10 cellular contexts compared by ENCODE assay signal in the genomic region with DNA sequence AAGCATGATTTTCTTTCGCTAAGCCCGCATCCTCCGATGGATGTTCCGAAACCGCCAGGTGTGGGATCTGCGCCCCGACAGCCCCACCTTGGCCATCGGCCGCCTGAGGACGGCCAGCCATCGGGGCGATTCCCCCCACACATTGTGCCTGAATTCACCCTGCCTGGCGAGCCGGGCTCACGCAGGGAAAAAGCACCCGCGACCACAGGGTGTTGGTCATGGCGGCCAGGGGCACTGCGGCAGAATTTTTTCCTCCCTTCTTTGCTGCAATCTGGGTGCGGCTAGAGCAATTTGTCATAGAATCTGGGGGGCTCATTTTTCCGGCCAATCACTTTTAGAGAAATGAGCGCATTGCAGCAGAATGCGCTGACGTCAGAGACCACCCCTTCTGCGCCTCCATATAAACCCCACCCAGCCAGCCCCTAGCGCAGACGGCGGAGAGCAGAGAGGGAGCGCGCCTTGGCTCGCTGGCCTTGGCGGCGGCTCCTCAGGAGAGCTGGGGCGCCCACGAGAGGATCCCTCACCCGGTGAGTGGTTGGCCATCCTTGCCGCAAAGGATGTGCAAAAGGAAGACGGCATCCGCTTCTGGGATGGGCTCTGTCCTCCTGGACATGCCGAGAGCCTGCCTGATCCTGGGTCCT. TPM values are rescaled to one million over a fixed set of nuclear protein-coding genes. Genes with fewer than 3 reads are reported as not detected.
DNase-seq lines count a peak whose midpoint lies in the region; ATAC-seq and TF ChIP-seq lines count a peak whose summit lies in the region.
"Had no signal": no experiment of that assay in that cellular context is flagged by ENCODE, and none has a peak within 500 bp of the region (broad histone marks: within the 10 kb centered on the region; RNA-seq: fewer than 3 reads in every experiment).

Gene MEG3, plus strand, starts transcription at position 428 of the 641 bp plus-strand sequence.

- peak; percentile 98 for TF ChIP-seq POLR2A in ovary (IDR thresholded peaks at IDR 0.05)

- CTCF ChIA-PET in AG04450 (lab: Charles Lee), result no interaction called here

- H3K27me3 ChIP-seq in AG04450 (ENCODE audit: control insufficient read depth, insufficient read depth, low read length) (no peaks in the 10 kb centered on the region), ovary (no peaks in the 10 kb centered on the region)

- TF ChIP-seq CTCF in AG04450 (IDR thresholded peaks at IDR 0.05; ENCODE audit: low read depth, low read length) (no peak), ovary (IDR thresholded peaks at IDR 0.05) (no peak)

- H3K9me3 ChIP-seq in AG04450 (ENCODE audit: control insufficient read depth, insufficient read depth, low read length) (peaks cover 32% of the 10 kb centered on the region), ovary (no peaks in the 10 kb centered on the region)

- no peak for TF ChIP-seq EP300 in ovary (IDR thresholded peaks at IDR 0.05)

- H3K4me3 ChIP-seq in AG04450 (ENCODE audit: low read depth, low read length) (peak within 1 kb of the TSS; percentile 86), ovary (peak within 1 kb of the TSS; percentile 49)

- H3K27ac ChIP-seq in AG04450 (ENCODE audit: low read depth, low read length) (peak within 1 kb of the TSS; percentile 85), ovary (peak within 1 kb of the TSS; percentile 44 to 72)

- H3K4me1 ChIP-seq in ovary (ENCODE audit: insufficient read depth), result peaks cover 2% of the 10 kb centered on the region

- no peak for ATAC-seq in GM18502 (IDR thresholded peaks at IDR 0.05; ENCODE audit: poor library complexity, unreplicated experiment)
- ATAC-seq in GM21717 (IDR thresholded peaks at IDR 0.05; ENCODE audit: unreplicated experiment), result no peak
- ATAC-seq in GM21447 (IDR thresholded peaks at IDR 0.05; ENCODE audit: unreplicated experiment), result no peak
- ATAC-seq: HCT116 had no signal

- WGBS in ovary, 3 donors, result 51 to 55% (median 52%) methylated on average over 40 of the region's 40 CpGs

- DNase-seq in AG04450 (ENCODE audit: low read depth, low spot score) (peak; percentile 65), SK-N-DZ (ENCODE audit: low spot score) (peak; percentile 73), fibroblast of peridontal ligament (ENCODE audit: extremely low read depth) (peak; percentile 90), ovary (peak; percentile 80 to 88 (median 85)), activated gamma-delta T cell treated with Interleukin-2 at 50 U/mL for 16 hours (no peak)
- DNase-seq: NCI-H2107 had no signal

- intact Hi-C loops in ovary (cut with DNase I), result loop anchor here in 3 of 4 donors (5.0 to 10.0 kb wide), 5 partner anchors 119 to 441 kb away; no protein-coding TSS in a partner anchor

- POLR2A ChIA-PET in AG04450 (lab: Yijun Ruan, JAX), result interaction anchor here (0.6 to 2.8 kb wide), 12 partner anchors 10 to 441 kb away, joined by 3 to 20 read pairs (median 4); no protein-coding TSS in a partner anchor

- H3K36me3 ChIP-seq in ovary, result no peaks in the 10 kb centered on the region

RNA-seq across cellular contexts. Expression of gene MEG3, which starts in this region (rescaled TPM):
- polyA plus RNA-seq in AG04450 (2011; rRNA removed) (306 and 310 TPM in 2 replicates), ovary (100 to 1,000 TPM; 196 to 293 TPM)
- 116 and 134 TPM in 2 replicates for polyA minus RNA-seq in AG04450 (2011; rRNA and poly(A)+ RNA removed)
- 191 and 312 TPM in 2 replicates for polyA plus RNA-seq in SK-N-DZ (2014; cell fraction: cytosol; rRNA removed)
- polyA plus RNA-seq in SK-N-DZ (2014; cell fraction: nucleus; rRNA removed), result 2,588 and 3,028 TPM in 2 replicates
- 1,000 to 10,000 TPM in 3 of 7 donors, 100 to 1,000 TPM in 4; 186 to 1,950 (median 421) TPM for total RNA-seq in ovary
